In the genomic region with DNA sequence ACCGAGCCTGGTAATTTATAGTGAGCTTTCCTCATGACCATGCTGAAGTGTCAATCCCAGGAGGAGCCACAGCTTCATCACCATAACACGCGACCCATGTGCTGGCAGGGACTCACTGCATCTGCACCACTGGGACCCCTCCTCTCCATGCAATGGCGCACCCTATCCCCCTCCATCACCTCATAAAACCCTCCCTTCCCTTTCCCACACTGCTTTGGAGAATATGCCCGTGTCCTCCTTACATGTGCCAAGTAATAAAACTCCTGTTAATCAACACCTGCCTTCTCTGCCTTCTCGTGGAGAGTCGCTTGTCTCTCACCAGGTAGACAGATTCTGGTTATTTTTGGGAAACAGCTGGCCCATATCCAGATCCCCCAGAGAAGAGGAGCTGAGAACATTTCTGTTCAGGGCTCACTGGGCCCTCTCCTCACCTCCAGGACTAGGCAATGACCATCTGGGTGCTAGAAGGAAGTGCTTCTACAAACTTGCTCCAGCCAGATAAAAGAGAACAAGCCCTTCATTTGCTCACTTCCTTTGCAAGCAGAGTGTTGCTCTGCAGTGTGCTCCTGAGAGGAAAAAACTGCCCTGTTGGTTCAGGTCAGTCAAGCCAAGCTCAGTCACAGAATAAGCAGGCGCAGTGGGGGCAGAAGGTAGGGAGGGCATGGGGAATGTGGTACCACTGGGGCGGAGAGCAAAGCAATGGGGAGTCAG, we compare ENCODE assay signal across 21 cellular contexts.
"Had no signal": no experiment of that assay in that cellular context is flagged by ENCODE, and none has a peak within 500 bp of the region (broad histone marks: within the 10 kb centered on the region; RNA-seq: fewer than 3 reads in every experiment).

No MANE protein-coding gene starts in this region.

- H3K9me3 Mint-ChIP-seq: immature natural killer cell; natural killer cell treated with Interleukin-12 subunit alpha and Interleukin-12 subunit beta and Interleukin-15 and Interleukin-18, amount 100 ng/mL, for 72 hours; stimulated activated naive CD8-positive, alpha-beta T cell treated with anti-CD3 and anti-CD28 coated beads, Interleukin-15, amount 100 ng/mL, for 72 hours had no signal

- DNase-seq: dorsolateral prefrontal cortex; effector CD4-positive, alpha-beta T cell; hypothalamus; immature natural killer cell; kidney glomerular epithelial cell; left ventricle myocardium superior; lower lobe of right lung; naive B cell; pancreas; stimulated activated CD4-positive, alpha-beta T cell treated with anti-CD3 and anti-CD28 coated beads, Interleukin-12 subunit alpha, Interleukin-12 subunit beta, amount 100 ng/mL, for 4 hours; stimulated activated CD4-positive, alpha-beta T cell treated with anti-CD3 and anti-CD28 coated beads, Interleukin-1b, Interleukin-23, amount 100 ng/mL, for 48 hours; stimulated activated CD4-positive, alpha-beta T cell treated with anti-CD3 and anti-CD28 coated beads, Interleukin-4, amount 100 ng/mL, for 1 hour; stimulated activated CD8-positive, alpha-beta memory T cell treated with anti-CD3 and anti-CD28 coated beads, Interleukin-4, amount 100 ng/mL, for 48 hours; stimulated activated naive CD4-positive, alpha-beta T cell; stimulated activated naive CD8-positive, alpha-beta T cell treated with anti-CD3 and anti-CD28 coated beads, Interleukin-15, amount 100 ng/mL, for 72 hours; transverse colon; upper lobe of right lung had no signal

- H3K27me3 Mint-ChIP-seq: stimulated activated naive CD8-positive, alpha-beta T cell treated with anti-CD3 and anti-CD28 coated beads, Interleukin-15, amount 100 ng/mL, for 72 hours had no signal

- ATAC-seq: left ventricle myocardium superior; lower lobe of right lung; pancreas; sciatic nerve; stimulated activated naive CD8-positive, alpha-beta T cell treated with anti-CD3 and anti-CD28 coated beads, Interleukin-15, amount 100 ng/mL, for 72 hours; upper lobe of right lung had no signal

- H3K27ac Mint-ChIP-seq: immature natural killer cell; natural killer cell treated with Interleukin-12 subunit alpha and Interleukin-12 subunit beta and Interleukin-15 and Interleukin-18, amount 100 ng/mL, for 72 hours; stimulated activated naive CD8-positive, alpha-beta T cell treated with anti-CD3 and anti-CD28 coated beads, Interleukin-15, amount 100 ng/mL, for 72 hours had no signal

- H3K4me1 Mint-ChIP-seq: immature natural killer cell; naive B cell; stimulated activated naive CD8-positive, alpha-beta T cell treated with anti-CD3 and anti-CD28 coated beads, Interleukin-15, amount 100 ng/mL, for 72 hours had no signal

- FAIRE-seq: colon, frontal cortex, pancreas had no signal

- H3K4me3 Mint-ChIP-seq: immature natural killer cell; naive B cell; natural killer cell treated with Interleukin-12 subunit alpha and Interleukin-12 subunit beta and Interleukin-15 and Interleukin-18, amount 100 ng/mL, for 72 hours; stimulated activated naive CD8-positive, alpha-beta T cell treated with anti-CD3 and anti-CD28 coated beads, Interleukin-15, amount 100 ng/mL, for 72 hours had no signal

- H3K36me3 Mint-ChIP-seq: immature natural killer cell; naive B cell; natural killer cell treated with Interleukin-12 subunit alpha and Interleukin-12 subunit beta and Interleukin-15 and Interleukin-18, amount 100 ng/mL, for 72 hours had no signal
